In genomic region chr10:1179346-1180070, GRCh38 we compare ENCODE assay signal across 21 cellular contexts.
DNase-seq lines count a peak whose midpoint lies in the region; ATAC-seq and TF ChIP-seq lines count a peak whose summit lies in the region.
"Had no signal": no experiment of that assay in that cellular context is flagged by ENCODE, and none has a peak within 500 bp of the region (broad histone marks: within the 10 kb centered on the region; RNA-seq: fewer than 3 reads in every experiment).

No MANE protein-coding gene starts in this region.

- H4K8ac ChIP-seq in neuronal stem cell (ENCODE audit: low read depth, low read length) = no peak overlapping the region

- no peak overlapping the region for H3K4ac ChIP-seq in neuronal stem cell (ENCODE audit: low read length)

- peak overlapping the region; percentile 10 for H3K23ac ChIP-seq in neuronal stem cell (ENCODE audit: low read depth, low read length, poor library complexity)

- H3K36me3 ChIP-seq in Peyer's patch = no peaks in the 10 kb centered on the region
- no peaks in the 10 kb centered on the region for H3K36me3 ChIP-seq in neuronal stem cell (replicated peaks in 1 of 2; ENCODE audit: control insufficient read depth in 2 of 2, insufficient read depth in 2 of 2, low read length in 2 of 2)
- no peaks in the 10 kb centered on the region for H3K36me3 ChIP-seq in suprapubic skin
- H3K36me3 ChIP-seq: BLaER1 treated with 17β-estradiol and CSF1 and Interleukin-3, amounts not matched to agents 10 nM and 100 nM had no signal

- no CpG with 5 or more reads among the region's 20 CpGs for WGBS in neuronal stem cell (ENCODE audit: extremely low coverage in 2 of 2, insufficient read length in 2 of 2, insufficient replicate concordance in 1 of 2), 2 donors
- WGBS in suprapubic skin = 79% methylated on average over 20 of the region's 20 CpGs

- intact Hi-C loops in dorsolateral prefrontal cortex (cut with DNase I) = loop anchor here in 1 of 2 donors (5.0 kb wide), 1 partner anchor 113 kb away; no protein-coding TSS in a partner anchor
- intact Hi-C loops in CD4-positive, alpha-beta T cell (cut with DNase I, micrococcal nuclease) = loop anchor here in 1 of 2 experiments (1.0 kb wide), 1 partner anchor 11 kb away; no protein-coding TSS in a partner anchor

- H3K79me1 ChIP-seq in neuronal stem cell (ENCODE audit: low read depth, low read length) = no peaks in the 10 kb centered on the region

- H3K4me3 ChIP-seq in Peyer's patch = no peak overlapping the region
- H3K4me3 ChIP-seq in dorsolateral prefrontal cortex = no peak overlapping the region
- H3K4me3 ChIP-seq in neuronal stem cell (ENCODE audit: low read length in 2 of 2) = no peak overlapping the region
- H3K4me3 ChIP-seq in suprapubic skin = no peak overlapping the region
- H3K4me3 ChIP-seq: BLaER1 treated with 17β-estradiol and CSF1 and Interleukin-3, amounts not matched to agents 10 nM and 100 nM had no signal

- H2BK5ac ChIP-seq in neuronal stem cell (ENCODE audit: low read length) = no peak overlapping the region

- no peak for TF ChIP-seq POLR2A in Peyer's patch (IDR thresholded peaks at IDR 0.05)
- no peak for TF ChIP-seq POLR2A in suprapubic skin (IDR thresholded peaks at IDR 0.05)

- H3K14ac ChIP-seq in neuronal stem cell (ENCODE audit: low read length) = peak overlapping the region; percentile 12

- no peak overlapping the region for H4K91ac ChIP-seq in neuronal stem cell (ENCODE audit: low read depth, low read length, poor library complexity)

- no peak overlapping the region for H3K27ac Mint-ChIP-seq in CD4-positive, alpha-beta T cell
- H3K27ac Mint-ChIP-seq: CD8-positive, alpha-beta T cell had no signal

- TF ChIP-seq CTCF in Peyer's patch (IDR thresholded peaks at IDR 0.05) (no peak), dorsolateral prefrontal cortex (IDR thresholded peaks at IDR 0.05 in 54 of 56, conservative IDR thresholded peaks at IDR 0.05 in 2 of 56; ENCODE audit: low read depth in 1 of 56, partially characterized antibody in 56 of 56) (no peak), suprapubic skin (IDR thresholded peaks at IDR 0.05) (no peak)
- TF ChIP-seq CTCF in CD4-positive, alpha-beta T cell (IDR thresholded peaks at IDR 0.05) = no peak

- H2AFZ ChIP-seq in neuronal stem cell (ENCODE audit: low read length) = no peak overlapping the region

- H3K18ac ChIP-seq in neuronal stem cell (ENCODE audit: low read length) = peak overlapping the region; percentile 41

- ATAC-seq in CD4-positive, alpha-beta T cell (ENCODE audit: poor library complexity) = no peak
- no peak for ATAC-seq in HG03432 (IDR thresholded peaks at IDR 0.05; ENCODE audit: unreplicated experiment)
- no peak for ATAC-seq in HG03565 (IDR thresholded peaks at IDR 0.05; ENCODE audit: unreplicated experiment)
- ATAC-seq: CD8-positive, alpha-beta T cell had no signal

- CTCF ChIA-PET in CD4-positive, alpha-beta T cell (lab: Charles Lee) = no interaction called here

- H3K9ac ChIP-seq in neuronal stem cell (ENCODE audit: low read depth, low read length, poor library complexity) = no peak overlapping the region

- H2BK15ac ChIP-seq in neuronal stem cell (ENCODE audit: low read length) = no peak overlapping the region

- POLR2A ChIA-PET in CD4-positive, alpha-beta T cell (lab: Charles Lee) = no interaction called here

- peak overlapping the region; percentile 40 for H2AK5ac ChIP-seq in neuronal stem cell (ENCODE audit: low read depth, low read length)

- H3K27me3 ChIP-seq in Peyer's patch = no peaks in the 10 kb centered on the region
- no peaks in the 10 kb centered on the region for H3K27me3 ChIP-seq in dorsolateral prefrontal cortex
- peaks cover 0 to 16% (median 0%) of the 10 kb centered on the region in 3 experiments for H3K27me3 ChIP-seq in neuronal stem cell (ENCODE audit: control insufficient read depth in 3 of 3, insufficient read depth in 3 of 3, low read depth in 1 of 3, low read length in 3 of 3)
- no peaks in the 10 kb centered on the region for H3K27me3 ChIP-seq in suprapubic skin
- H3K27me3 ChIP-seq in CD4-positive, alpha-beta T cell (ENCODE audit: control insufficient read depth, insufficient read depth, low read length) = no peaks in the 10 kb centered on the region
- H3K27me3 ChIP-seq: BLaER1 treated with 17β-estradiol and CSF1 and Interleukin-3, amounts not matched to agents 10 nM and 100 nM had no signal

- H2BK120ac ChIP-seq in neuronal stem cell (ENCODE audit: low read depth, low read length) = no peak overlapping the region

- no peak overlapping the region for H3K4me3 Mint-ChIP-seq in CD4-positive, alpha-beta T cell
- H3K4me3 Mint-ChIP-seq: CD8-positive, alpha-beta T cell had no signal

- peaks cover 8% of the 10 kb centered on the region for H3K27me3 Mint-ChIP-seq in CD4-positive, alpha-beta T cell

- H3K4me1 ChIP-seq in Peyer's patch = no peaks in the 10 kb centered on the region
- H3K4me1 ChIP-seq in neuronal stem cell (ENCODE audit: control insufficient read depth in 2 of 2, insufficient read depth in 1 of 2, low read depth in 1 of 2, low read length in 2 of 2) = no peaks in the 10 kb centered on the region
- H3K4me1 ChIP-seq in suprapubic skin = no peaks in the 10 kb centered on the region

- H3K4me2 ChIP-seq in neuronal stem cell (ENCODE audit: insufficient read depth, low read length, poor library complexity, severe bottlenecking) = no peak overlapping the region

- no peak overlapping the region for H3K27ac ChIP-seq in Peyer's patch
- H3K27ac ChIP-seq in dorsolateral prefrontal cortex = peak overlapping the region in 42 of 59 donors; percentile 9 to 100 (median 87)
- no peak overlapping the region for H3K27ac ChIP-seq in neuronal stem cell (replicated peaks; ENCODE audit: low read length)
- no peak overlapping the region for H3K27ac ChIP-seq in suprapubic skin
- no peak overlapping the region for H3K27ac ChIP-seq in CD4-positive, alpha-beta T cell (ENCODE audit: low read depth, low read length)
- H3K27ac ChIP-seq: BLaER1 treated with 17β-estradiol and CSF1 and Interleukin-3, amounts not matched to agents 10 nM and 100 nM had no signal

- H3K36me3 Mint-ChIP-seq in CD4-positive, alpha-beta T cell (ENCODE audit: low read depth) = no peaks in the 10 kb centered on the region
- H3K36me3 Mint-ChIP-seq: CD8-positive, alpha-beta T cell had no signal

- DNase-seq in Peyer's patch = peak in 2 of 3 donors; percentile 28 to 31
- peak in 4 of 10 donors; percentile 16 to 30 (median 20) for DNase-seq in dorsolateral prefrontal cortex
- DNase-seq in neuronal stem cell (ENCODE audit: low spot score) = no peak
- DNase-seq in suprapubic skin (ENCODE audit: low spot score in 2 of 2) = peak; percentile 32 to 57
- DNase-seq in T-helper 1 cell = no peak
- DNase-seq in CD4-positive, alpha-beta T cell = no peak
- DNase-seq: Calu3; CD8-positive, alpha-beta T cell; GOT3; Karpas-422; MV-4-11; NCI-H1105 treated with DMSO at 0.1 percent for 48 hours; NCI-H2081; NCI-H2171 treated with DMSO at 0.1 percent for 48 hours; NCI-H446; NCI-H526 treated with DMSO at 0.1 percent for 48 hours; RPMI8226; SHP77 had no signal

- TF ChIP-seq EP300 in suprapubic skin (IDR thresholded peaks at IDR 0.05) = no peak

- H3K4me1 Mint-ChIP-seq in CD4-positive, alpha-beta T cell (ENCODE audit: low read depth) = no peaks in the 10 kb centered on the region

- no peak overlapping the region for H2BK12ac ChIP-seq in neuronal stem cell (ENCODE audit: low read length)

- H3K9me3 ChIP-seq in Peyer's patch = no peaks in the 10 kb centered on the region
- no peaks in the 10 kb centered on the region for H3K9me3 ChIP-seq in neuronal stem cell (replicated peaks in 1 of 2; ENCODE audit: control insufficient read depth in 2 of 2, insufficient read depth in 1 of 2, low read depth in 1 of 2, low read length in 2 of 2)
- H3K9me3 ChIP-seq in suprapubic skin = no peaks in the 10 kb centered on the region
- H3K9me3 ChIP-seq in CD4-positive, alpha-beta T cell (ENCODE audit: control insufficient read depth, low read length) = no peaks in the 10 kb centered on the region

- no peaks in the 10 kb centered on the region for H3K9me3 Mint-ChIP-seq in CD4-positive, alpha-beta T cell
- H3K9me3 Mint-ChIP-seq: CD8-positive, alpha-beta T cell had no signal

Comparison
In these comparisons a context has a peak if more than half of its experiments do, and no peak if none do; other contexts are left out.
1. DNase-seq: peak in Peyer's patch (2 of 3) and suprapubic skin (2 of 2); none in neuronal stem cell (single experiment), T-helper 1 cell (0 of 5) and CD4-positive, alpha-beta T cell (0 of 10).
2. H3K27ac ChIP-seq: peak in dorsolateral prefrontal cortex (42 of 59); none in Peyer's patch (0 of 4), neuronal stem cell (single experiment), suprapubic skin (single experiment) and CD4-positive, alpha-beta T cell (single experiment).